Comparison of ENCODE assay signal across 26 cellular contexts in genomic region chr5:43565043-43565442, GRCh38. TPM values are rescaled to one million over a fixed set of nuclear protein-coding genes. Genes with fewer than 3 reads are reported as not detected.
"Had no signal": no experiment of that assay in that cellular context is flagged by ENCODE, and none has a peak within 500 bp of the region (broad histone marks: within the 10 kb centered on the region; RNA-seq: fewer than 3 reads in every experiment).

No MANE protein-coding gene starts in this region.

- H3K27me3 ChIP-seq: ascending aorta, breast epithelium, cardiac muscle cell, colonic mucosa had no signal

- FAIRE-seq: frontal cortex had no signal

- DNase-seq: activated CD4-positive, alpha-beta memory T cell treated with anti-CD3 and anti-CD28 coated beads, Interleukin-2, amount 10 ng/mL, durations not matched to agents 7 days and 5 days; activated CD4-positive, alpha-beta T cell treated with anti-CD3 and anti-CD28 coated beads for 1 hour; activated CD4-positive, alpha-beta T cell treated with anti-CD3 and anti-CD28 coated beads for 4 hours; activated CD4-positive, alpha-beta T cell treated with anti-CD3 and anti-CD28 coated beads, Interleukin-2, amount 10 ng/mL, durations not matched to agents 7 days and 5 days; activated CD4-positive, alpha-beta T cell treated with anti-CD3 and anti-CD28 coated beads, Interleukin-2, amount 50 U/mL, for 4 hours; activated CD8-positive, alpha-beta memory T cell treated with anti-CD3 and anti-CD28 coated beads, Interleukin-2, amount 50 U/mL, for 48 hours; activated gamma-delta T cell; activated naive CD4-positive, alpha-beta T cell; activated naive CD4-positive, alpha-beta T cell treated with anti-CD3 and anti-CD28 coated beads, Interleukin-2, amount 10 ng/mL, durations not matched to agents 7 days and 5 days; activated naive CD8-positive, alpha-beta T cell treated with anti-CD3 and anti-CD28 coated beads, Interleukin-2, amount 10 ng/mL, durations not matched to agents 7 days and 5 days; activated T-cell treated with anti-CD3 and anti-CD28 coated beads for 4 hours; activated T-cell treated with anti-CD3 and anti-CD28 coated beads, Interleukin-2, amount 50 U/mL, for 24 hours; activated T-cell treated with anti-CD3 and anti-CD28 coated beads, Interleukin-2, amount 50 U/mL, for 72 hours; central memory CD4-positive, alpha-beta T cell; cerebellar nuclear complex; colonic mucosa; effector CD8-positive, alpha-beta T cell; foreskin fibroblast; head of caudate nucleus; T-helper 2 cell had no signal

- H3K36me3 ChIP-seq: ascending aorta, breast epithelium, cardiac muscle cell, colonic mucosa had no signal

- H3K27ac ChIP-seq: ascending aorta, breast epithelium, cardiac muscle cell, colonic mucosa had no signal

- H3K9me3 ChIP-seq: ascending aorta, breast epithelium, colonic mucosa had no signal

- ATAC-seq: activated naive CD4-positive, alpha-beta T cell treated with anti-CD3 and anti-CD28 coated beads, Interleukin-2, amount 50 U/mL, for 72 hours; activated T-cell treated with anti-CD3 and anti-CD28 coated beads, Interleukin-2, amount 50 U/mL, for 72 hours; esophagus mucosa had no signal

- H3K4me3 ChIP-seq: ascending aorta, breast epithelium, cardiac muscle cell, colonic mucosa had no signal

- H3K4me1 ChIP-seq: breast epithelium, colonic mucosa had no signal

RNA-seq across cellular contexts. Expression of gene C5orf34, which starts 50.1 kb away (rescaled TPM):
- total RNA-seq: ascending aorta had no signal
